ENCODE assay signal across 8 cellular contexts in genomic region chr4:81153714-81154323, GRCh38.
DNase-seq lines count a peak whose midpoint lies in the region; ATAC-seq and TF ChIP-seq lines count a peak whose summit lies in the region.
"Not testable (repeated sequence)": the region's sequence is repeated elsewhere in the genome, so short reads cannot be mapped to it uniquely, and the experiment has no call there.

No MANE protein-coding gene starts in this region.

- H3K18ac ChIP-seq in mesenchymal stem cell (ENCODE audit: low read depth in 1 of 2, low read length in 2 of 2) = peak overlapping the region; percentile 34 to 43

- not testable (repeated sequence) for H3K14ac ChIP-seq in mesenchymal stem cell (ENCODE audit: low read length in 2 of 2)

- H3K23ac ChIP-seq in mesenchymal stem cell (ENCODE audit: low read length in 2 of 2) = not testable (repeated sequence)

- not testable (repeated sequence) for H3K27me3 ChIP-seq in ACC112 (ENCODE audit: insufficient read depth, low read length); HL-60 (ENCODE audit: insufficient read depth, poor library complexity, severe bottlenecking); gastroesophageal sphincter; mesenchymal stem cell (ENCODE audit: control insufficient read depth in 1 of 2, insufficient read depth in 1 of 2, low read length in 2 of 2)

- H3K4ac ChIP-seq in mesenchymal stem cell (ENCODE audit: low read depth in 1 of 2, low read length in 2 of 2) = not testable (repeated sequence)

- H2BK12ac ChIP-seq in mesenchymal stem cell (ENCODE audit: low read length in 2 of 2) = not testable (repeated sequence)

- not testable (repeated sequence) for H2BK120ac ChIP-seq in mesenchymal stem cell (ENCODE audit: low read depth, low read length)

- not testable (repeated sequence) for H3K9me3 Mint-ChIP-seq in activated CD4-positive, alpha-beta memory T cell treated with anti-CD3 and anti-CD28 coated beads for 36 hours

- not testable (repeated sequence) for H3K79me2 ChIP-seq in ACC112 (ENCODE audit: control insufficient read depth, insufficient read depth, low read length, unreplicated experiment)

- not testable (repeated sequence) for H3K4me1 Mint-ChIP-seq in activated CD4-positive, alpha-beta memory T cell treated with anti-CD3 and anti-CD28 coated beads for 36 hours (ENCODE audit: low read depth)

- TF ChIP-seq CTCF in HL-60 (IDR thresholded peaks at IDR 0.05; ENCODE audit: insufficient read depth, low read length); astrocyte of the spinal cord (IDR thresholded peaks at IDR 0.05; ENCODE audit: low read depth, low read length); gastroesophageal sphincter (IDR thresholded peaks at IDR 0.05): not testable (repeated sequence)

- CTCF ChIA-PET in activated CD4-positive, alpha-beta memory T cell treated with anti-CD3 and anti-CD28 coated beads for 36 hours (lab: Charles Lee) = interaction anchor here (1.2 kb wide), 1 partner anchor 363 kb away, joined by 3 read pairs; no protein-coding TSS in a partner anchor

- H3K4me3 ChIP-seq in ACC112 (ENCODE audit: low read depth, low read length) (peak overlapping the region; percentile 46), HL-60 (replicated peaks; ENCODE audit: insufficient read depth, low read length) (peak overlapping the region; percentile 27), astrocyte of the spinal cord (ENCODE audit: low read depth, low read length) (peak overlapping the region; percentile 21), gastroesophageal sphincter (peak overlapping the region; percentile 19 to 45), mesenchymal stem cell (ENCODE audit: insufficient read depth in 1 of 2, low read depth in 1 of 2, low read length in 2 of 2) (peak overlapping the region; percentile 29 to 44)

- H2BK5ac ChIP-seq in mesenchymal stem cell (ENCODE audit: low read depth, low read length, poor library complexity, severe bottlenecking) = not testable (repeated sequence)

- not testable (repeated sequence) for H4K91ac ChIP-seq in mesenchymal stem cell (ENCODE audit: low read length)

- TF ChIP-seq EP300 in gastroesophageal sphincter (IDR thresholded peaks at IDR 0.05) = not testable (repeated sequence)

- 63 to 66% methylated on average over 5 to 16 of the region's 30 CpGs for WGBS in gastroesophageal sphincter (ENCODE audit: low coverage in 1 of 2), 2 donors
- 27% methylated on average over 25 of the region's 30 CpGs for WGBS in mesenchymal stem cell

- in situ Hi-C loops in astrocyte of the spinal cord (cut with HindIII; ENCODE audit: low sequenced_read_pairs) = not testable (repeated sequence)

- not testable (repeated sequence) for TF ChIP-seq POLR2A in gastroesophageal sphincter (IDR thresholded peaks at IDR 0.05)

- POLR2A ChIA-PET in activated CD4-positive, alpha-beta memory T cell treated with anti-CD3 and anti-CD28 coated beads for 36 hours (lab: Charles Lee) = not testable (repeated sequence)

- H2AFZ ChIP-seq in ACC112 (ENCODE audit: low read length, unreplicated experiment) = not testable (repeated sequence)
- peak overlapping the region; percentile 53 for H2AFZ ChIP-seq in mesenchymal stem cell (ENCODE audit: low read depth, low read length)

- DNase-seq in HL-60 (ENCODE audit: low read depth in 1 of 2, low spot score in 1 of 2); astrocyte of the spinal cord (ENCODE audit: low read depth, low spot score): not testable (repeated sequence)
- DNase-seq in NCI-H526 treated with DMSO at 0.1 percent for 48 hours (lab: John Stamatoyannopoulos, UW) = peak; percentile 6
- DNase-seq in activated CD4-positive, alpha-beta memory T cell treated with anti-CD3 and anti-CD28 coated beads for 36 hours = peak; percentile 21
- DNase-seq in mesenchymal stem cell = peak; percentile 5
- peak; percentile 4 for DNase-seq in stimulated activated CD4-positive, alpha-beta T cell treated with anti-CD3 and anti-CD28 coated beads, Interleukin-15, amount 100 ng/mL, for 24 hours

- not testable (repeated sequence) for ATAC-seq in gastroesophageal sphincter

- H2BK15ac ChIP-seq in mesenchymal stem cell (ENCODE audit: low read depth, poor library complexity, severe bottlenecking) = not testable (repeated sequence)

- not testable (repeated sequence) for H3K27ac ChIP-seq in ACC112 (ENCODE audit: low read depth, low read length); HL-60 (replicated peaks); mesenchymal stem cell (ENCODE audit: low read length, poor library complexity, severe bottlenecking)
- H3K27ac ChIP-seq in gastroesophageal sphincter = peak overlapping the region in 3 of 4 donors; percentile 55 to 64 (median 57)

- H3K27ac Mint-ChIP-seq in activated CD4-positive, alpha-beta memory T cell treated with anti-CD3 and anti-CD28 coated beads for 36 hours = not testable (repeated sequence)

- H3K4me1 ChIP-seq in ACC112 (ENCODE audit: control insufficient read depth, insufficient read depth, low read length, unreplicated experiment); gastroesophageal sphincter; mesenchymal stem cell (ENCODE audit: control insufficient read depth, insufficient read depth, low read depth, low read length): not testable (repeated sequence)

- H3K4me3 Mint-ChIP-seq in activated CD4-positive, alpha-beta memory T cell treated with anti-CD3 and anti-CD28 coated beads for 36 hours = peak overlapping the region; percentile 74

- H4K8ac ChIP-seq in mesenchymal stem cell (ENCODE audit: low read length) = peak overlapping the region; percentile 64

- H3K9ac ChIP-seq in mesenchymal stem cell (ENCODE audit: low read length) = not testable (repeated sequence)

- not testable (repeated sequence) for H3K9me3 ChIP-seq in gastroesophageal sphincter; mesenchymal stem cell (ENCODE audit: control insufficient read depth, low read length)

- not testable (repeated sequence) for H3K27me3 Mint-ChIP-seq in activated CD4-positive, alpha-beta memory T cell treated with anti-CD3 and anti-CD28 coated beads for 36 hours

- not testable (repeated sequence) for H2AK5ac ChIP-seq in mesenchymal stem cell (ENCODE audit: low read length, severe bottlenecking)

- H3K4me2 ChIP-seq in mesenchymal stem cell (ENCODE audit: low read length, poor library complexity, severe bottlenecking) = peak overlapping the region; percentile 56

- intact Hi-C loops in activated CD4-positive, alpha-beta memory T cell treated with anti-CD3 and anti-CD28 coated beads for 36 hours (cut with micrococcal nuclease) = not testable (repeated sequence)

- H3K79me1 ChIP-seq in mesenchymal stem cell (replicated peaks; ENCODE audit: low read length, poor library complexity, severe bottlenecking) = not testable (repeated sequence)

- not testable (repeated sequence) for H3K36me3 Mint-ChIP-seq in activated CD4-positive, alpha-beta memory T cell treated with anti-CD3 and anti-CD28 coated beads for 36 hours

- not testable (repeated sequence) for H3K36me3 ChIP-seq in ACC112 (ENCODE audit: insufficient read depth, low read length); gastroesophageal sphincter
- H3K36me3 ChIP-seq in mesenchymal stem cell (ENCODE audit: control insufficient read depth in 1 of 2, insufficient read depth in 2 of 2, low read depth in 1 of 2, low read length in 2 of 2) = peaks cover 0 to 40% of the 10 kb centered on the region in 2 experiments
